In genomic region chr12:16335838-16336237, GRCh38 we compare ENCODE assay signal across 36 cellular contexts. TPM values are rescaled to one million over a fixed set of nuclear protein-coding genes. Genes with fewer than 3 reads are reported as not detected.
"Had no signal": no experiment of that assay in that cellular context is flagged by ENCODE, and none has a peak within 500 bp of the region (broad histone marks: within the 10 kb centered on the region; RNA-seq: fewer than 3 reads in every experiment).

No MANE protein-coding gene starts in this region.

- H3K9me3 ChIP-seq: gastrocnemius medialis, heart left ventricle, left lung, psoas muscle, sigmoid colon, stomach, thyroid gland had no signal

- H3K4me3 ChIP-seq: dorsolateral prefrontal cortex, gastrocnemius medialis, heart left ventricle, hepatocyte, left lung, psoas muscle, sigmoid colon, stomach, thyroid gland had no signal

- H3K27ac ChIP-seq: dorsolateral prefrontal cortex, epithelial cell of prostate, gastrocnemius medialis, heart left ventricle, hepatocyte, left lung, psoas muscle, sigmoid colon, stomach, thyroid gland had no signal

- H3K36me3 ChIP-seq: gastrocnemius medialis, heart left ventricle, left lung, sigmoid colon, stomach, thyroid gland had no signal

- H3K4me1 ChIP-seq: gastrocnemius medialis, heart left ventricle, left lung, psoas muscle, sigmoid colon, stomach, thyroid gland had no signal

- H3K27me3 ChIP-seq: dorsolateral prefrontal cortex, gastrocnemius medialis, heart left ventricle, hepatocyte, left lung, sigmoid colon, stomach, thyroid gland had no signal

- DNase-seq: cortex of kidney; dorsolateral prefrontal cortex; effector CD4-positive, alpha-beta T cell; endodermal cell; foreskin fibroblast; gastrocnemius medialis; heart left ventricle; kidney; left lung; mesenchymal stem cell; naive thymus-derived CD8-positive, alpha-beta T cell; nephron progenitor cell; nucleus accumbens; posterior cingulate gyrus; psoas muscle; right cardiac atrium; sigmoid colon; stimulated activated CD4-positive, alpha-beta T cell treated with anti-CD3 and anti-CD28 coated beads, Interleukin-2, amount 100 ng/mL, for 24 hours; stimulated activated CD4-positive, alpha-beta T cell treated with anti-CD3 and anti-CD28 coated beads, Interleukin-4, amount 100 ng/mL, for 24 hours; stimulated activated naive CD4-positive, alpha-beta T cell treated with Interleukin-2 at 50 U/mL for 16 hours; stomach; thyroid gland had no signal

- ATAC-seq: esophagus mucosa; gastrocnemius medialis; heart left ventricle; left lung; naive thymus-derived CD8-positive, alpha-beta T cell; psoas muscle; right cardiac atrium; stimulated activated effector memory CD8-positive, alpha-beta T cell treated with anti-CD3 and anti-CD28 coated beads, Interleukin-12 subunit alpha, Interleukin-12 subunit beta, amount 100 ng/mL, for 72 hours had no signal

RNA-seq across cellular contexts. Expression of gene MGST1, which starts 11.6 kb away (rescaled TPM):
- total RNA-seq: naive thymus-derived CD8-positive, alpha-beta T cell had no signal

RNA-seq across cellular contexts. Expression of gene SLC15A5, which starts 58.4 kb away (rescaled TPM):
- total RNA-seq: endodermal cell; esophagus mucosa; gastrocnemius medialis; glomerular endothelial cell; heart left ventricle; kidney; left lung; lower leg skin; lung microvascular endothelial cell; mesothelial cell of epicardium; mucosa of gallbladder; myocyte; naive thymus-derived CD8-positive, alpha-beta T cell; osteocyte; psoas muscle; renal cortical epithelial cell; right cardiac atrium; sigmoid colon; skeletal muscle tissue; stomach; temporal lobe; thyroid gland had no signal
